Comparison of ENCODE assay signal across 18 cellular contexts in genomic region chr4:1686440-1687036, GRCh38. TPM values are rescaled to one million over a fixed set of nuclear protein-coding genes. Genes with fewer than 3 reads are reported as not detected.
A peak's percentile ranks its signal among the peaks of the same experiment; 100 is the strongest.
DNase-seq lines count a peak whose midpoint lies in the region; TF ChIP-seq lines count a peak whose summit lies in the region.
"Had no signal": no experiment of that assay in that cellular context is flagged by ENCODE, and none has a peak within 500 bp of the region (broad histone marks: within the 10 kb centered on the region; RNA-seq: fewer than 3 reads in every experiment).

No MANE protein-coding gene starts in this region.

- no peak overlapping the region for H3K27ac ChIP-seq in testis
- H3K27ac ChIP-seq: hepatocyte had no signal

- H3K9me3 ChIP-seq in testis, result no peaks in the 10 kb centered on the region
- H3K9me3 ChIP-seq: mucosa of descending colon had no signal

- POLR2A ChIA-PET in activated CD4-positive, alpha-beta memory T cell treated with anti-CD3 and anti-CD28 coated beads, Interleukin-2, amount 10 ng/mL, durations not matched to agents 7 days and 5 days (lab: Charles Lee), result interaction anchor here (1.0 to 9.6 kb wide), 2 partner anchors 16 to 25 kb away, joined by 3 to 108 read pairs; partner anchors contain the start of gene SLBP
- POLR2A ChIA-PET in activated CD4-positive, alpha-beta memory T cell treated with anti-CD3 and anti-CD28 coated beads for 36 hours (lab: Charles Lee), result no interaction called here
- POLR2A ChIA-PET in activated CD4-positive, alpha-beta T cell treated with anti-CD3 and anti-CD28 coated beads, Interleukin-2, amount 10 ng/mL, durations not matched to agents 7 days and 5 days (lab: Charles Lee), result no interaction called here

- no peaks in the 10 kb centered on the region for H3K27me3 ChIP-seq in testis
- H3K27me3 ChIP-seq: hepatocyte had no signal

- H3K4me1 Mint-ChIP-seq in activated CD4-positive, alpha-beta memory T cell treated with anti-CD3 and anti-CD28 coated beads, Interleukin-2, amount 10 ng/mL, durations not matched to agents 7 days and 5 days, result peaks cover 10% of the 10 kb centered on the region
- peaks cover 9% of the 10 kb centered on the region for H3K4me1 Mint-ChIP-seq in activated CD4-positive, alpha-beta memory T cell treated with anti-CD3 and anti-CD28 coated beads for 36 hours (ENCODE audit: low read depth)
- H3K4me1 Mint-ChIP-seq in IgD-negative memory B cell (peaks cover 9 to 12% (median 9%) of the 10 kb centered on the region in 3 donors), chondrocyte (ENCODE audit: low read depth) (peaks cover 12% of the 10 kb centered on the region)
- H3K4me1 Mint-ChIP-seq in activated CD4-positive, alpha-beta T cell treated with anti-CD3 and anti-CD28 coated beads, Interleukin-2, amount 10 ng/mL, durations not matched to agents 7 days and 5 days, result peaks cover 12% of the 10 kb centered on the region

- no peaks in the 10 kb centered on the region for H3K4me1 ChIP-seq in testis

- H3K36me3 Mint-ChIP-seq in activated CD4-positive, alpha-beta memory T cell treated with anti-CD3 and anti-CD28 coated beads, Interleukin-2, amount 10 ng/mL, durations not matched to agents 7 days and 5 days (ENCODE audit: low read depth), result peaks cover 20% of the 10 kb centered on the region
- H3K36me3 Mint-ChIP-seq in activated CD4-positive, alpha-beta memory T cell treated with anti-CD3 and anti-CD28 coated beads for 36 hours, result peaks cover 13% of the 10 kb centered on the region
- H3K36me3 Mint-ChIP-seq in IgD-negative memory B cell, result peaks cover 4% of the 10 kb centered on the region
- peaks cover 5% of the 10 kb centered on the region for H3K36me3 Mint-ChIP-seq in chondrocyte (ENCODE audit: low read depth)
- H3K36me3 Mint-ChIP-seq in activated CD4-positive, alpha-beta T cell treated with anti-CD3 and anti-CD28 coated beads, Interleukin-2, amount 10 ng/mL, durations not matched to agents 7 days and 5 days (ENCODE audit: low read depth), result peaks cover 18% of the 10 kb centered on the region

- TF ChIP-seq CTCF in chondrocyte (IDR thresholded peaks at IDR 0.05), result no peak
- no peak for TF ChIP-seq CTCF in testis (IDR thresholded peaks at IDR 0.05)

- H3K36me3 ChIP-seq in testis (ENCODE audit: low read depth, missing control alignments), result no peaks in the 10 kb centered on the region

- H3K4me3 Mint-ChIP-seq in activated CD4-positive, alpha-beta memory T cell treated with anti-CD3 and anti-CD28 coated beads, Interleukin-2, amount 10 ng/mL, durations not matched to agents 7 days and 5 days, result peak overlapping the region; percentile 29
- H3K4me3 Mint-ChIP-seq in activated CD4-positive, alpha-beta memory T cell treated with anti-CD3 and anti-CD28 coated beads for 36 hours, result no peak overlapping the region
- H3K4me3 Mint-ChIP-seq in IgD-negative memory B cell (peak overlapping the region in 3 of 4 donors; percentile 25 to 54 (median 51)), chondrocyte (ENCODE audit: unreplicated experiment) (no peak overlapping the region)
- no peak overlapping the region for H3K4me3 Mint-ChIP-seq in activated CD4-positive, alpha-beta T cell treated with anti-CD3 and anti-CD28 coated beads, Interleukin-2, amount 10 ng/mL, durations not matched to agents 7 days and 5 days
- H3K4me3 Mint-ChIP-seq: activated T-cell treated with anti-CD3 and anti-CD28 coated beads, Interleukin-2, amount 50 U/mL, for 72 hours; stimulated activated naive B cell treated with anti-CD40 and anti-IgM and Interleukin-4, amounts not matched to agents 10 μg/mL and 1 μg/mL and 100 μg/mL, for 72 hours had no signal

- H3K9me3 Mint-ChIP-seq in activated CD4-positive, alpha-beta memory T cell treated with anti-CD3 and anti-CD28 coated beads, Interleukin-2, amount 10 ng/mL, durations not matched to agents 7 days and 5 days, result no peaks in the 10 kb centered on the region
- no peaks in the 10 kb centered on the region for H3K9me3 Mint-ChIP-seq in activated CD4-positive, alpha-beta memory T cell treated with anti-CD3 and anti-CD28 coated beads for 36 hours
- no peaks in the 10 kb centered on the region for H3K9me3 Mint-ChIP-seq in IgD-negative memory B cell
- H3K9me3 Mint-ChIP-seq in chondrocyte (ENCODE audit: low read depth), result no peaks in the 10 kb centered on the region
- H3K9me3 Mint-ChIP-seq in activated CD4-positive, alpha-beta T cell treated with anti-CD3 and anti-CD28 coated beads, Interleukin-2, amount 10 ng/mL, durations not matched to agents 7 days and 5 days, result no peaks in the 10 kb centered on the region
- H3K9me3 Mint-ChIP-seq: activated T-cell treated with anti-CD3 and anti-CD28 coated beads, Interleukin-2, amount 50 U/mL, for 72 hours; effector memory CD8-positive, alpha-beta T cell; stimulated activated naive B cell treated with anti-CD40 and anti-IgM and Interleukin-4, amounts not matched to agents 10 μg/mL and 1 μg/mL and 100 μg/mL, for 72 hours had no signal

- no peak overlapping the region for H3K27ac Mint-ChIP-seq in activated CD4-positive, alpha-beta memory T cell treated with anti-CD3 and anti-CD28 coated beads, Interleukin-2, amount 10 ng/mL, durations not matched to agents 7 days and 5 days
- H3K27ac Mint-ChIP-seq in activated CD4-positive, alpha-beta memory T cell treated with anti-CD3 and anti-CD28 coated beads for 36 hours, result no peak overlapping the region
- peak overlapping the region in 2 of 3 donors; percentile 13 to 27 for H3K27ac Mint-ChIP-seq in IgD-negative memory B cell
- H3K27ac Mint-ChIP-seq in chondrocyte (ENCODE audit: unreplicated experiment), result no peak overlapping the region
- H3K27ac Mint-ChIP-seq in activated CD4-positive, alpha-beta T cell treated with anti-CD3 and anti-CD28 coated beads, Interleukin-2, amount 10 ng/mL, durations not matched to agents 7 days and 5 days, result no peak overlapping the region
- H3K27ac Mint-ChIP-seq: activated T-cell treated with anti-CD3 and anti-CD28 coated beads, Interleukin-2, amount 50 U/mL, for 72 hours; effector memory CD8-positive, alpha-beta T cell; stimulated activated naive B cell treated with anti-CD40 and anti-IgM and Interleukin-4, amounts not matched to agents 10 μg/mL and 1 μg/mL and 100 μg/mL, for 72 hours had no signal

- intact Hi-C loops in activated CD4-positive, alpha-beta memory T cell treated with anti-CD3 and anti-CD28 coated beads for 36 hours (cut with micrococcal nuclease), result loop anchor here (10.0 kb wide), 1 partner anchor 168 kb away; the partner anchor contains the start of gene LETM1
- intact Hi-C loops in posterior vena cava (cut with DNase I) (no loop called here), testis (cut with DNase I; ENCODE audit: low total_unique reads) (no loop called here)

- CTCF ChIA-PET in activated CD4-positive, alpha-beta memory T cell treated with anti-CD3 and anti-CD28 coated beads, Interleukin-2, amount 10 ng/mL, durations not matched to agents 7 days and 5 days (lab: Charles Lee), result no interaction called here
- CTCF ChIA-PET in activated CD4-positive, alpha-beta memory T cell treated with anti-CD3 and anti-CD28 coated beads for 36 hours (lab: Charles Lee), result no interaction called here
- CTCF ChIA-PET in activated CD4-positive, alpha-beta T cell treated with anti-CD3 and anti-CD28 coated beads, Interleukin-2, amount 10 ng/mL, durations not matched to agents 7 days and 5 days (lab: Charles Lee), result no interaction called here

- no peak for DNase-seq in activated CD4-positive, alpha-beta memory T cell treated with anti-CD3 and anti-CD28 coated beads, Interleukin-2, amount 10 ng/mL, durations not matched to agents 7 days and 5 days
- no peak for DNase-seq in activated CD4-positive, alpha-beta memory T cell treated with anti-CD3 and anti-CD28 coated beads for 36 hours
- DNase-seq in chondrocyte (ENCODE audit: low spot score) (peak; percentile 72), posterior vena cava (ENCODE audit: low spot score) (peak; percentile 69), testis (no peak), middle frontal gyrus (ENCODE audit: extremely low spot score, low spot score) (no peak)
- no peak for DNase-seq in activated CD4-positive, alpha-beta T cell treated with anti-CD3 and anti-CD28 coated beads, Interleukin-2, amount 10 ng/mL, durations not matched to agents 7 days and 5 days
- DNase-seq: activated CD4-positive, alpha-beta T cell treated with anti-CD3 and anti-CD28 coated beads for 48 hours; activated T-cell treated with anti-CD3 and anti-CD28 coated beads, Interleukin-2, amount 50 U/mL, for 72 hours; COR-L47; effector memory CD8-positive, alpha-beta T cell; mucosa of descending colon; NCI-H1436 treated with DMSO at 0.1 percent for 48 hours; NCI-H345; stimulated activated naive B cell treated with anti-CD40 and anti-IgM and Interleukin-4, amounts not matched to agents 10 μg/mL and 1 μg/mL and 100 μg/mL, for 72 hours; T-helper 9 cell had no signal

- TF ChIP-seq POLR2A in testis (IDR thresholded peaks at IDR 0.05), result no peak

- peaks cover 6% of the 10 kb centered on the region for H3K27me3 Mint-ChIP-seq in activated CD4-positive, alpha-beta memory T cell treated with anti-CD3 and anti-CD28 coated beads, Interleukin-2, amount 10 ng/mL, durations not matched to agents 7 days and 5 days
- no peaks in the 10 kb centered on the region for H3K27me3 Mint-ChIP-seq in activated CD4-positive, alpha-beta memory T cell treated with anti-CD3 and anti-CD28 coated beads for 36 hours
- H3K27me3 Mint-ChIP-seq in IgD-negative memory B cell (no peaks in the 10 kb centered on the region), chondrocyte (ENCODE audit: low read depth) (no peaks in the 10 kb centered on the region)
- H3K27me3 Mint-ChIP-seq in activated CD4-positive, alpha-beta T cell treated with anti-CD3 and anti-CD28 coated beads, Interleukin-2, amount 10 ng/mL, durations not matched to agents 7 days and 5 days, result peaks cover 5% of the 10 kb centered on the region
- H3K27me3 Mint-ChIP-seq: effector memory CD8-positive, alpha-beta T cell; stimulated activated naive B cell treated with anti-CD40 and anti-IgM and Interleukin-4, amounts not matched to agents 10 μg/mL and 1 μg/mL and 100 μg/mL, for 72 hours had no signal

- no peak overlapping the region for H3K4me3 ChIP-seq in testis
- H3K4me3 ChIP-seq: hepatocyte, mucosa of descending colon had no signal

- 48 to 59% methylated on average over 5 to 7 of the region's 7 CpGs for WGBS in testis, 2 donors

RNA-seq across cellular contexts. Expression of gene FAM53A, which starts 2.4 kb away (rescaled TPM):
- under 1 TPM; 0.65 to 0.91 TPM for total RNA-seq in activated CD4-positive, alpha-beta memory T cell treated with anti-CD3 and anti-CD28 coated beads, Interleukin-2, amount 10 ng/mL, durations not matched to agents 7 days and 5 days
- 1 to 10 TPM; 1.3 to 1.4 TPM for total RNA-seq in activated CD4-positive, alpha-beta memory T cell treated with anti-CD3 and anti-CD28 coated beads for 36 hours
- polyA plus RNA-seq in IgD-negative memory B cell (1.5 TPM), testis (ENCODE audit: insufficient read depth, low read depth, low replicate concordance) (24.2 TPM)
- total RNA-seq in chondrocyte (6.9 to 8.0 TPM (median 7.3 TPM) in 3 replicates), posterior vena cava (1 to 10 TPM; 1.5 to 1.7 TPM), testis (10 to 100 TPM; 41.3 to 60.8 TPM)
- total RNA-seq in activated CD4-positive, alpha-beta T cell treated with anti-CD3 and anti-CD28 coated beads, Interleukin-2, amount 10 ng/mL, durations not matched to agents 7 days and 5 days, result 1 to 10 TPM in 1 of 2 experiments, under 1 TPM in 1; 0.99 to 1.6 TPM

RNA-seq across cellular contexts. Expression of gene SLBP, which starts 25.6 kb away (rescaled TPM):
- 100 to 1,000 TPM; 105 to 107 TPM for total RNA-seq in activated CD4-positive, alpha-beta memory T cell treated with anti-CD3 and anti-CD28 coated beads, Interleukin-2, amount 10 ng/mL, durations not matched to agents 7 days and 5 days
- total RNA-seq in activated CD4-positive, alpha-beta memory T cell treated with anti-CD3 and anti-CD28 coated beads for 36 hours, result 100 to 1,000 TPM; 103 to 106 TPM
- polyA plus RNA-seq in IgD-negative memory B cell (49.1 TPM), testis (ENCODE audit: insufficient read depth, low read depth, low replicate concordance) (118 TPM)
- total RNA-seq in chondrocyte (47.0 to 48.7 TPM (median 47.5 TPM) in 3 replicates), posterior vena cava (10 to 100 TPM; 25.6 to 27.9 TPM), testis (100 to 1,000 TPM; 137 to 173 TPM)
- 100 to 1,000 TPM; 116 to 137 TPM for total RNA-seq in activated CD4-positive, alpha-beta T cell treated with anti-CD3 and anti-CD28 coated beads, Interleukin-2, amount 10 ng/mL, durations not matched to agents 7 days and 5 days

RNA-seq across cellular contexts. Expression of gene TMEM129, which starts 34.6 kb away (rescaled TPM):
- total RNA-seq in activated CD4-positive, alpha-beta memory T cell treated with anti-CD3 and anti-CD28 coated beads, Interleukin-2, amount 10 ng/mL, durations not matched to agents 7 days and 5 days, result 10 to 100 TPM; 20.4 to 22.3 TPM
- total RNA-seq in activated CD4-positive, alpha-beta memory T cell treated with anti-CD3 and anti-CD28 coated beads for 36 hours, result 10 to 100 TPM; 16.2 to 18.1 TPM
- polyA plus RNA-seq in IgD-negative memory B cell (46.1 TPM), testis (ENCODE audit: insufficient read depth, low read depth, low replicate concordance) (34.0 TPM)
- total RNA-seq in chondrocyte (37.0 to 56.2 TPM (median 43.0 TPM) in 3 replicates), posterior vena cava (10 to 100 TPM; 25.1 to 28.1 TPM), testis (10 to 100 TPM; 76.1 to 76.4 TPM)
- total RNA-seq in activated CD4-positive, alpha-beta T cell treated with anti-CD3 and anti-CD28 coated beads, Interleukin-2, amount 10 ng/mL, durations not matched to agents 7 days and 5 days, result 10 to 100 TPM; 20.9 to 22.3 TPM

RNA-seq across cellular contexts. Expression of gene TACC3, which starts 34.8 kb away (rescaled TPM):
- 100 to 1,000 TPM; 213 TPM for total RNA-seq in activated CD4-positive, alpha-beta memory T cell treated with anti-CD3 and anti-CD28 coated beads, Interleukin-2, amount 10 ng/mL, durations not matched to agents 7 days and 5 days
- 100 to 1,000 TPM; 194 to 201 TPM for total RNA-seq in activated CD4-positive, alpha-beta memory T cell treated with anti-CD3 and anti-CD28 coated beads for 36 hours
- polyA plus RNA-seq in IgD-negative memory B cell (20.0 TPM), testis (ENCODE audit: insufficient read depth, low read depth, low replicate concordance) (158 TPM)
- total RNA-seq in chondrocyte (15.9 to 20.9 TPM (median 19.3 TPM) in 3 replicates), posterior vena cava (1 to 10 TPM; 5.2 to 9.3 TPM), testis (100 to 1,000 TPM in 1 of 2 donors, 10 to 100 TPM in 1; 82.9 to 112 TPM)
- total RNA-seq in activated CD4-positive, alpha-beta T cell treated with anti-CD3 and anti-CD28 coated beads, Interleukin-2, amount 10 ng/mL, durations not matched to agents 7 days and 5 days, result 100 to 1,000 TPM; 301 to 305 TPM

Comparison
In these comparisons a context has a peak if more than half of its experiments do, and no peak if none do; other contexts are left out.
1. H3K4me3 Mint-ChIP-seq: peak in activated CD4-positive, alpha-beta memory T cell treated with anti-CD3 and anti-CD28 coated beads, Interleukin-2, amount 10 ng/mL, durations not matched to agents 7 days and 5 days (single experiment) and IgD-negative memory B cell (3 of 4); none in activated CD4-positive, alpha-beta memory T cell treated with anti-CD3 and anti-CD28 coated beads for 36 hours (single experiment), chondrocyte (single experiment) and activated CD4-positive, alpha-beta T cell treated with anti-CD3 and anti-CD28 coated beads, Interleukin-2, amount 10 ng/mL, durations not matched to agents 7 days and 5 days (single experiment).
2. DNase-seq: peak in chondrocyte (single experiment) and posterior vena cava (single experiment); none in activated CD4-positive, alpha-beta memory T cell treated with anti-CD3 and anti-CD28 coated beads, Interleukin-2, amount 10 ng/mL, durations not matched to agents 7 days and 5 days (single experiment), activated CD4-positive, alpha-beta memory T cell treated with anti-CD3 and anti-CD28 coated beads for 36 hours (single experiment), testis (single experiment), activated CD4-positive, alpha-beta T cell treated with anti-CD3 and anti-CD28 coated beads, Interleukin-2, amount 10 ng/mL, durations not matched to agents 7 days and 5 days (single experiment) and middle frontal gyrus (single experiment).
3. H3K27ac Mint-ChIP-seq: peak in IgD-negative memory B cell (2 of 3); none in activated CD4-positive, alpha-beta memory T cell treated with anti-CD3 and anti-CD28 coated beads, Interleukin-2, amount 10 ng/mL, durations not matched to agents 7 days and 5 days (single experiment), activated CD4-positive, alpha-beta memory T cell treated with anti-CD3 and anti-CD28 coated beads for 36 hours (single experiment), chondrocyte (single experiment) and activated CD4-positive, alpha-beta T cell treated with anti-CD3 and anti-CD28 coated beads, Interleukin-2, amount 10 ng/mL, durations not matched to agents 7 days and 5 days (single experiment).